Comparison of ENCODE assay signal across 8 cellular contexts in the genomic region with DNA sequence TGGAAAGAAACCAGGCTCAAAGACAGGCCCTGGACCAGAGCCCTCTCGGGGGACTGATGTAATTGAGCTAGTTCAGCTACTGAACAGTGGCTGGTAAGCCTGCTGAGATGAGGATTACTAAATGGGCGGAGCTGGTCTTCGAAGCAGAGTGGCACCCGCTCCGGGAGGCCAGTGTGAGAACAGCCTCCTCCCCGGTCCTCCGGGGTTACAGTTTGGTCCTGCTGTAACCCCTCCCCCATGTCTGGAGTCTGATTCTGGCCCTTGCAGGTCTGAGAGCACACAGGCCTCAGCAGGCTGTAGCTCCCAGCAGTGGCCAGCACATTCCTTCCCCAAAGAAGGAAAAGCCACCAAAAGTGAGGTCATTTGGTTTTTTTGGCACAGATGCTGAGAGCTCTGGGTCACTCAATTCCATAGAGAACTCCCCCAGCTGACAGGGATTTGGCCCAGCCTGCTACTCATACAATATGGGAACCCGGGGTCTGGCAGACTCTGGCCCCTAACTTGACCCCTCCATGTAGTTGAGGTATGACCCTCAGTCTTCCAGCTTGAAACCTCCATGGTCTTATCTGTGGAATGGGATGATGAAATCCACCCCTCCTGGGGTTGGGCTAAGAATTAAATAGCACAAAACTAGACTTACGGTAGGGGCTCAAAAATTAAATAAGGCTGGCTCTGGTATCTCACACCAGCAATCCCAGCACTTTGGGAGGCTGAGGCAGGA. TPM values are rescaled to one million over a fixed set of nuclear protein-coding genes. Genes with fewer than 3 reads are reported as not detected.
DNase-seq lines count a peak whose midpoint lies in the region; ATAC-seq and TF ChIP-seq lines count a peak whose summit lies in the region.

No MANE protein-coding gene starts in this region.

- H3K79me2 ChIP-seq in mesendoderm (ENCODE audit: control insufficient read depth, insufficient read depth, low read length) (peaks cover 85% of the 10 kb centered on the region), OCI-LY7 (ENCODE audit: insufficient read depth, low read depth, low read length) (no peaks in the 10 kb centered on the region)

- CTCF ChIA-PET in A673 (lab: Charles Lee) (interaction anchor here (0.6 to 1.3 kb wide), 6 partner anchors 9 to 368 kb away, joined by 3 to 4 read pairs (median 3); no protein-coding TSS in a partner anchor), OCI-LY7 (lab: Charles Lee; ENCODE audit: unreplicated experiment) (no interaction called here)

- H3K9ac ChIP-seq in mesendoderm (ENCODE audit: low read length) = no peak overlapping the region

- no peak overlapping the region for H4K8ac ChIP-seq in mesendoderm (ENCODE audit: low read depth, low read length)

- H2BK15ac ChIP-seq in mesendoderm (replicated peaks; ENCODE audit: low read depth) = no peak overlapping the region

- peaks cover 26% of the 10 kb centered on the region for H3K79me1 ChIP-seq in mesendoderm (ENCODE audit: low read length)

- no peak overlapping the region for H3K4me3 Mint-ChIP-seq in effector memory CD8-positive, alpha-beta T cell

- H2AFZ ChIP-seq in OCI-LY7 (ENCODE audit: low read length) = no peak overlapping the region

- H3K27me3 ChIP-seq in A673 (replicated peaks; ENCODE audit: insufficient read depth, low read depth, low read length, poor library complexity) = no peaks in the 10 kb centered on the region
- H3K27me3 ChIP-seq in mesendoderm (ENCODE audit: insufficient read depth, low read length, poor library complexity) = no peaks in the 10 kb centered on the region
- H3K27me3 ChIP-seq in vagina = no peaks in the 10 kb centered on the region

- intact Hi-C loops in A673 (cut with micrococcal nuclease; ENCODE audit: unreplicated experiment) (no loop called here), vagina (cut with DNase I) (loop anchor here (5.0 kb wide), 1 partner anchor 37 kb away; a partner anchor contains a TSS), OCI-LY7 (cut with micrococcal nuclease; ENCODE audit: unreplicated experiment) (no loop called here)

- H3K4me1 Mint-ChIP-seq in effector memory CD8-positive, alpha-beta T cell (ENCODE audit: low read depth in 2 of 2) = no peaks in the 10 kb centered on the region

- peaks cover 0 to 10% of the 10 kb centered on the region in 2 donors for H3K27me3 Mint-ChIP-seq in effector memory CD8-positive, alpha-beta T cell

- H3K56ac ChIP-seq in mesendoderm (ENCODE audit: low read length) = peak overlapping the region; percentile 10

- no peak overlapping the region for H2BK120ac ChIP-seq in mesendoderm (ENCODE audit: low read depth, low read length)

- no peaks in the 10 kb centered on the region for H4K20me1 ChIP-seq in OCI-LY7 (ENCODE audit: insufficient read depth, low read length)

- no peak for TF ChIP-seq POLR2A in vagina (IDR thresholded peaks at IDR 0.05)

- DNase-seq in A673 (ENCODE audit: low spot score) (peak; percentile 89), M059J (ENCODE audit: low read depth) (peak; percentile 99), coronary artery (ENCODE audit: low spot score) (peak; percentile 98), mesendoderm (peak; percentile 96), vagina (ENCODE audit: extremely low spot score in 2 of 2) (no peak), OCI-LY7 (ENCODE audit: low spot score) (no peak)
- no peak for DNase-seq in effector memory CD8-positive, alpha-beta T cell

- H3K9me2 ChIP-seq in OCI-LY7 (ENCODE audit: insufficient read depth, low read length) = no peaks in the 10 kb centered on the region

- no peak overlapping the region for H3K4me3 ChIP-seq in A673 (ENCODE audit: low read depth, low read length, poor library complexity, severe bottlenecking)
- peak overlapping the region; percentile 17 for H3K4me3 ChIP-seq in coronary artery
- no peak overlapping the region for H3K4me3 ChIP-seq in mesendoderm (ENCODE audit: low read length)
- peak overlapping the region in 1 of 2 donors; percentile 10 for H3K4me3 ChIP-seq in vagina
- H3K4me3 ChIP-seq in OCI-LY7 (ENCODE audit: low read depth, low read length, poor library complexity, severe bottlenecking) = no peak overlapping the region

- no CpG with 5 or more reads among the region's 9 CpGs for WGBS in mesendoderm (ENCODE audit: extremely low coverage, insufficient coverage, low lambda C conversion rate)

- no TSS peak for BruUV-seq in A673 (replicated peaks; lab: Mats Ljungman, UMichigan)
- BruUV-seq in OCI-LY7 (replicated peaks; lab: Mats Ljungman, UMichigan) = no TSS peak

- H3K9me3 ChIP-seq in A673 (ENCODE audit: low read depth, low read length, poor library complexity, severe bottlenecking) (no peaks in the 10 kb centered on the region), vagina (no peaks in the 10 kb centered on the region), OCI-LY7 (ENCODE audit: low read length) (no peaks in the 10 kb centered on the region)

- no peak overlapping the region for H4K5ac ChIP-seq in mesendoderm (ENCODE audit: low read length)

- no peak overlapping the region for H2AK5ac ChIP-seq in mesendoderm (ENCODE audit: low read length)

- POLR2A ChIA-PET in A673 (lab: Charles Lee; ENCODE audit: low non-redundant PET) (no interaction called here), OCI-LY7 (lab: Charles Lee) (interaction anchor here (0.6 to 1.5 kb wide), 3 partner anchors 35 to 1785 kb away, joined by 3 read pairs; no protein-coding TSS in a partner anchor)

- TF ChIP-seq CTCF in A673 (conservative IDR thresholded peaks at IDR 0.05; ENCODE audit: low read depth, low read length) (no peak), coronary artery (IDR thresholded peaks at IDR 0.05) (no peak), vagina (IDR thresholded peaks at IDR 0.05) (no peak), OCI-LY7 (conservative IDR thresholded peaks at IDR 0.05; ENCODE audit: low read length) (no peak)

- H3K36me3 Mint-ChIP-seq in effector memory CD8-positive, alpha-beta T cell (ENCODE audit: insufficient read depth) = no peaks in the 10 kb centered on the region

- H3K9me3 Mint-ChIP-seq in effector memory CD8-positive, alpha-beta T cell = no peaks in the 10 kb centered on the region

- H3K4me2 ChIP-seq in mesendoderm (ENCODE audit: low read length) (no peak overlapping the region), OCI-LY7 (ENCODE audit: low read length) (no peak overlapping the region)

- no peak for ATAC-seq in effector memory CD8-positive, alpha-beta T cell (replicated peaks)
- no peak for ATAC-seq in GM19397 (IDR thresholded peaks at IDR 0.05; ENCODE audit: unreplicated experiment)

- H3K27ac ChIP-seq in A673 (ENCODE audit: low read depth, low read length, poor library complexity, severe bottlenecking) (peak overlapping the region; percentile 68), coronary artery (peak overlapping the region; percentile 92 to 96), mesendoderm (ENCODE audit: low read depth, low read length) (peak overlapping the region; percentile 77), vagina (peak overlapping the region; percentile 83), OCI-LY7 (ENCODE audit: low read depth, low read length, poor library complexity, severe bottlenecking) (no peak overlapping the region)

- no peak overlapping the region for H2BK5ac ChIP-seq in mesendoderm (ENCODE audit: low read length)

- H3K4ac ChIP-seq in mesendoderm (ENCODE audit: low read depth, low read length) = peak overlapping the region; percentile 22

- H3K18ac ChIP-seq in mesendoderm (ENCODE audit: low read length) = peak overlapping the region; percentile 62

- H3K4me1 ChIP-seq in A673 (ENCODE audit: insufficient read depth, low read length, poor library complexity, severe bottlenecking) (peaks cover 81% of the 10 kb centered on the region), mesendoderm (ENCODE audit: control insufficient read depth, low read depth, low read length) (peaks cover 56% of the 10 kb centered on the region), vagina (peaks cover 93% of the 10 kb centered on the region), OCI-LY7 (ENCODE audit: insufficient read depth, low read length, poor library complexity, severe bottlenecking) (no peaks in the 10 kb centered on the region)

- H3K36me3 ChIP-seq in A673 (ENCODE audit: insufficient read depth, low read length, poor library complexity, severe bottlenecking) (no peaks in the 10 kb centered on the region), mesendoderm (ENCODE audit: control insufficient read depth, insufficient read depth, low read length) (no peaks in the 10 kb centered on the region), vagina (no peaks in the 10 kb centered on the region), OCI-LY7 (ENCODE audit: insufficient read depth, low read length) (no peaks in the 10 kb centered on the region)

- no peak overlapping the region for H3K23ac ChIP-seq in mesendoderm (ENCODE audit: low read length)

- H3K27ac Mint-ChIP-seq in effector memory CD8-positive, alpha-beta T cell = no peak overlapping the region

RNA-seq across cellular contexts. Expression of a gene that starts 39.0 kb away (rescaled TPM):
- total RNA-seq in A673 (2021) (148 and 163 TPM in 2 replicates), vagina (209 TPM), OCI-LY7 (2022) (0.51 and 1.2 TPM in 2 replicates)
- 221 and 363 TPM in 2 replicates for total RNA-seq in M059J (2014; rRNA removed; shearing (Covaris generic))
- polyA plus RNA-seq in mesendoderm (2013, experiment 1 of 2) = 242 TPM
- 251 TPM for polyA plus RNA-seq in mesendoderm (2013, experiment 2 of 2)
- total RNA-seq in OCI-LY7 (2014; rRNA removed; shearing (Covaris generic)) = 0.39 and 1.8 TPM in 2 replicates

Comparison
In these comparisons a context has a peak if more than half of its experiments do, and no peak if none do; other contexts are left out.
1. DNase-seq: peak in A673 (single experiment), M059J (single experiment), coronary artery (single experiment) and mesendoderm (single experiment); none in vagina (0 of 2), effector memory CD8-positive, alpha-beta T cell (0 of 3) and OCI-LY7 (single experiment).
2. RNA of a gene that starts 39.0 kb away (total RNA-seq): 221 to 363 TPM in M059J, 209 TPM in vagina (single experiment) and 148 to 163 TPM in A673; 0.39 to 1.8 TPM in OCI-LY7; every median in the first group is over 10 times any median in the second.